Comparison of ENCODE assay signal across 1 cellular context in the genomic region with DNA sequence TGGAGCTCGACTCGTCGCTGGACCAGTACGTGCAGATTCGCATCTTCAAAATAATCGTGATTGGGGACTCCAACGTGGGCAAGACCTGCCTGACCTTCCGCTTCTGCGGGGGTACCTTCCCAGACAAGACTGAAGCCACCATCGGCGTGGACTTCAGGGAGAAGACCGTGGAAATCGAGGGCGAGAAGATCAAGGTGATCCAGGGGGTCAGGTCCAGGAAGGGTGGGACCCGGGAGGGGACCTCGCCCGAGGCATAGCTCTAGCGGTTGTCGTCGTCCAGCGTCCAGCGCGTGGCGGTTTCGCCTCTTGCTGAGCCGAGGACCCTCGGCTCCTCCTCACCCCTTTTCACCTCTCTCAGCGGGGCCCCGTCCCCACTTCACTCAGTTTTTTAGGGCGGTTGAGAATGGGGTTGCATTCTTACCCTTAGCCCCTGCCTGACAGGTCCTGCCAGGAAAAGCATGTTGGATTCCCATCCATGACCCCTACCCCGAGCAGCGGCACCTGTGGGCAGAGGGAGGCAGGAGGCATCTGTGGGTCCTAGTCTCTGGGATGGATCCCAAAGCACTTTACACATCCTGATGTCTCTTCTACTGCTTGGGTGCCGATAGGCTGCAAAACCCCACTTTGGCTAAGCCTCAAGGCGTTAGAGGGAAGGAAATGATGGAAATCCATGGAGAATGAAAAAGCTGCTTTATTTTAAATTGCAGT.
TF ChIP-seq lines count a peak whose summit lies in the region.

No MANE protein-coding gene starts in this region.

TF ChIP-seq in liver, 16 proteins besides CTCF, POLR2A, EP300 and RAD21 (continued from another document):
- TF ChIP-seq, protein P1, sequence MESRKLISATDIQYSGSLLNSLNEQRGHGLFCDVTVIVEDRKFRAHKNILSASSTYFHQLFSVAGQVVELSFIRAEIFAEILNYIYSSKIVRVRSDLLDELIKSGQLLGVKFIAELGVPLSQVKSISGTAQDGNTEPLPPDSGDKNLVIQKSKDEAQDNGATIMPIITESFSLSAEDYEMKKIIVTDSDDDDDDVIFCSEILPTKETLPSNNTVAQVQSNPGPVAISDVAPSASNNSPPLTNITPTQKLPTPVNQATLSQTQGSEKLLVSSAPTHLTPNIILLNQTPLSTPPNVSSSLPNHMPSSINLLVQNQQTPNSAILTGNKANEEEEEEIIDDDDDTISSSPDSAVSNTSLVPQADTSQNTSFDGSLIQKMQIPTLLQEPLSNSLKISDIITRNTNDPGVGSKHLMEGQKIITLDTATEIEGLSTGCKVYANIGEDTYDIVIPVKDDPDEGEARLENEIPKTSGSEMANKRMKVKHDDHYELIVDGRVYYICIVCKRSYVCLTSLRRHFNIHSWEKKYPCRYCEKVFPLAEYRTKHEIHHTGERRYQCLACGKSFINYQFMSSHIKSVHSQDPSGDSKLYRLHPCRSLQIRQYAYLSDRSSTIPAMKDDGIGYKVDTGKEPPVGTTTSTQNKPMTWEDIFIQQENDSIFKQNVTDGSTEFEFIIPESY (IDR thresholded peaks at IDR 0.05) = no peak
- TF ChIP-seq, protein P2, sequence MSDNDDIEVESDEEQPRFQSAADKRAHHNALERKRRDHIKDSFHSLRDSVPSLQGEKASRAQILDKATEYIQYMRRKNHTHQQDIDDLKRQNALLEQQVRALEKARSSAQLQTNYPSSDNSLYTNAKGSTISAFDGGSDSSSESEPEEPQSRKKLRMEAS (IDR thresholded peaks at IDR 0.05) = no peak
- TF ChIP-seq FOXA2 (IDR thresholded peaks at IDR 0.05) (no peak), HNF4A (conservative IDR thresholded peaks at IDR 0.05) (no peak), SP1 (IDR thresholded peaks at IDR 0.05) (no peak), YY1 (IDR thresholded peaks at IDR 0.05) (no peak), FOXA1 (IDR thresholded peaks at IDR 0.05) (no peak), TAF1 (conservative IDR thresholded peaks at IDR 0.05) (no peak)
